ENCODE assay signal across 9 cellular contexts in the genomic region with DNA sequence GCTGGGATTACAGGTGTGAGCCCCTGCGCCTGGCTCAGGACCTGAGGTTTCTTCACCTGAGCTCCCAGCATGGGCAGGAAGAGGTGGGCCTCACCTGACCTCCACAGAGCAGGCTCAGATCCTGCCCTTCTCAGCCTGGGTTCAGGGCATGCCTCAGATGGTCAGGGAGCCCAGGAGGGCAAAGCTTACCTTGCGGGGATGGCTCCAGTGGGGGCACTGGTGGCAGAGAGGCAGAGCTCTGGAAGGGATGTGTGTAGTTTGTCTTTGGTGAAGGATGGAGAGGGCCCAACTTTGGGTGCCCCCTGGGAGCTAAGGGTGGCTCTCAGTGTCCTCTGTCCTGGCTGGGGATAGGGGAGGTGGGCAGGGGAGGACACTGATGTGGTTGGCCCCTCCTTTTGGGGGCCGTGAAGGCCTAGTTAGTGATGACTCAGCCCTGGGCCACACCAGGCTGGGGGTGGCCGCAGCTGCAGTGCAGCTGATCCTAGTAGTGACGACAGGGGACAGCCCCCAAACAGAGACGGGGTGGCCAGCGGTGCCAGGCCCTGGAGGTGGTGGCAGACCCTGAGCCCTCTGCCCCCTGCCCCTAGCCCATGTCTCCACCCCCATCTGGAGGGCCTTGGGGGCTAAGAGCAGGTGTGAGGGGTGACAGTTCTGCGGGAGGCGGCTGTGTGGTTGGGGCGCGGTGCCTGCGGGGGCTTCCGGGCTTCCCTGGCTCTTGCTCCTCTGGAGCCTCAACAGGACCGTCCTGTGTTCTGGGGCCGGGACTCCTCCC. TPM values are rescaled to one million over a fixed set of nuclear protein-coding genes. Genes with fewer than 3 reads are reported as not detected.
DNase-seq lines count a peak whose midpoint lies in the region; ATAC-seq and TF ChIP-seq lines count a peak whose summit lies in the region.
"Had no signal": no experiment of that assay in that cellular context is flagged by ENCODE, and none has a peak within 500 bp of the region (broad histone marks: within the 10 kb centered on the region; RNA-seq: fewer than 3 reads in every experiment).

No MANE protein-coding gene starts in this region.

- DNase-seq in Ammon's horn (ENCODE audit: low spot score): peak; percentile 50
- no peak for DNase-seq in natural killer cell
- DNase-seq in NCI-H510A treated with DMSO at 0.1 percent for 48 hours (lab: John Stamatoyannopoulos, UW): no peak
- no peak for DNase-seq in NCI-H69 (lab: John Stamatoyannopoulos, UW)
- no peak for DNase-seq in activated naive CD4-positive, alpha-beta T cell treated with anti-CD3 and anti-CD28 coated beads, Interleukin-2, amount 10 ng/mL, durations not matched to agents 7 days and 5 days
- DNase-seq: activated T-cell treated with anti-CD3 and anti-CD28 coated beads, Interleukin-2, amount 50 U/mL, for 4 hours; Calu3; NCI-H446 treated with DMSO at 0.1 percent for 48 hours had no signal

- H3K9me3 Mint-ChIP-seq in natural killer cell: no peaks in the 10 kb centered on the region
- no peaks in the 10 kb centered on the region for H3K9me3 Mint-ChIP-seq in activated naive CD4-positive, alpha-beta T cell treated with anti-CD3 and anti-CD28 coated beads, Interleukin-2, amount 10 ng/mL, durations not matched to agents 7 days and 5 days
- H3K9me3 Mint-ChIP-seq: activated T-cell treated with anti-CD3 and anti-CD28 coated beads, Interleukin-2, amount 50 U/mL, for 4 hours had no signal

- no peaks in the 10 kb centered on the region for H3K36me3 Mint-ChIP-seq in natural killer cell
- H3K36me3 Mint-ChIP-seq in activated naive CD4-positive, alpha-beta T cell treated with anti-CD3 and anti-CD28 coated beads, Interleukin-2, amount 10 ng/mL, durations not matched to agents 7 days and 5 days: no peaks in the 10 kb centered on the region

- peak in 2 of 3 donors; percentile 64 to 76 for ATAC-seq in natural killer cell

- no peak for TF ChIP-seq CTCF in natural killer cell (IDR thresholded peaks at IDR 0.05)

- no peaks in the 10 kb centered on the region for H3K4me1 Mint-ChIP-seq in natural killer cell
- H3K4me1 Mint-ChIP-seq in activated naive CD4-positive, alpha-beta T cell treated with anti-CD3 and anti-CD28 coated beads, Interleukin-2, amount 10 ng/mL, durations not matched to agents 7 days and 5 days: peaks cover 2% of the 10 kb centered on the region

- peak overlapping the region; percentile 48 to 69 for H3K27ac Mint-ChIP-seq in natural killer cell
- no peak overlapping the region for H3K27ac Mint-ChIP-seq in activated naive CD4-positive, alpha-beta T cell treated with anti-CD3 and anti-CD28 coated beads, Interleukin-2, amount 10 ng/mL, durations not matched to agents 7 days and 5 days

- CTCF ChIA-PET in activated naive CD4-positive, alpha-beta T cell treated with anti-CD3 and anti-CD28 coated beads, Interleukin-2, amount 10 ng/mL, durations not matched to agents 7 days and 5 days (lab: Charles Lee): interaction anchor here (1.1 to 1.4 kb wide), 2 partner anchors 9 to 108 kb away, joined by 3 read pairs; no protein-coding TSS in a partner anchor

- intact Hi-C loops in natural killer cell (cut with micrococcal nuclease): no loop called here

- peak overlapping the region; percentile 96 for H3K27ac ChIP-seq in cingulate gyrus (ENCODE audit: low read depth, low read length)

- H3K4me3 Mint-ChIP-seq in natural killer cell: peak overlapping the region; percentile 25
- no peak overlapping the region for H3K4me3 Mint-ChIP-seq in activated naive CD4-positive, alpha-beta T cell treated with anti-CD3 and anti-CD28 coated beads, Interleukin-2, amount 10 ng/mL, durations not matched to agents 7 days and 5 days
- H3K4me3 Mint-ChIP-seq: activated T-cell treated with anti-CD3 and anti-CD28 coated beads, Interleukin-2, amount 50 U/mL, for 4 hours had no signal

- H3K27me3 Mint-ChIP-seq in natural killer cell (ENCODE audit: low read depth in 2 of 2): no peaks in the 10 kb centered on the region
- H3K27me3 Mint-ChIP-seq in activated naive CD4-positive, alpha-beta T cell treated with anti-CD3 and anti-CD28 coated beads, Interleukin-2, amount 10 ng/mL, durations not matched to agents 7 days and 5 days: peaks cover 44% of the 10 kb centered on the region

RNA-seq across cellular contexts. Expression of a gene that starts 5.8 kb away (rescaled TPM):
- 1 to 10 TPM; 4.3 to 7.1 (median 5.6) TPM for total RNA-seq in natural killer cell

RNA-seq across cellular contexts. Expression of a gene that starts 12.9 kb away (rescaled TPM):
- under 1 TPM in 1 of 3 donors, not detected in 2; 0.80 TPM for total RNA-seq in natural killer cell

RNA-seq across cellular contexts. Expression of a gene that starts 15.2 kb away (rescaled TPM):
- total RNA-seq in natural killer cell: 10 to 100 TPM in 1 of 3 donors, 1 to 10 TPM in 2; 8.7 to 12.9 (median 9.7) TPM

RNA-seq across cellular contexts. Expression of a gene that starts 15.3 kb away (rescaled TPM):
- 100 to 1,000 TPM; 135 to 197 (median 161) TPM for total RNA-seq in natural killer cell

RNA-seq across cellular contexts. Expression of a gene that starts 22.9 kb away (rescaled TPM):
- total RNA-seq in natural killer cell: 10 to 100 TPM; 56.1 to 71.6 (median 58.2) TPM
